Comparison of ENCODE assay signal across 12 cellular contexts in genomic region chr1:8554956-8555534, GRCh38.
A peak's percentile ranks its signal among the peaks of the same experiment; 100 is the strongest.
DNase-seq lines count a peak whose midpoint lies in the region; ATAC-seq, FAIRE-seq and TF ChIP-seq lines count a peak whose summit lies in the region.
"Had no signal": no experiment of that assay in that cellular context is flagged by ENCODE, and none has a peak within 500 bp of the region (broad histone marks: within the 10 kb centered on the region; RNA-seq: fewer than 3 reads in every experiment).

No MANE protein-coding gene starts in this region.

- peaks cover 7% of the 10 kb centered on the region for H3K79me2 ChIP-seq in keratinocyte (ENCODE audit: control insufficient read depth, insufficient read depth, low read length)

- CTCF ChIA-PET in naive thymus-derived CD4-positive, alpha-beta T cell (lab: Charles Lee): interaction anchor here (0.8 to 2.0 kb wide), 3 partner anchors 74 to 294 kb away, joined by 3 to 8 read pairs (median 3); no protein-coding TSS in a partner anchor

- TF ChIP-seq CTCF in keratinocyte (optimal IDR thresholded peaks at IDR 0.05 in 1 of 3, IDR thresholded peaks at IDR 0.05 in 1 of 3, conservative IDR thresholded peaks at IDR 0.05 in 1 of 3; ENCODE audit: extremely low read depth in 1 of 3, insufficient read depth in 2 of 3, low read length in 3 of 3) (no peak), WERI-Rb-1 (IDR thresholded peaks at IDR 0.05; ENCODE audit: low read depth, low read length) (no peak)

- H3K4me3 ChIP-seq in keratinocyte (ENCODE audit: control insufficient read depth in 2 of 3, extremely low read depth in 1 of 3, insufficient read depth in 2 of 3, low read depth in 1 of 3, low read length in 3 of 3) (no peak overlapping the region), WERI-Rb-1 (ENCODE audit: low read depth, low read length) (no peak overlapping the region)
- H3K4me3 ChIP-seq in naive thymus-derived CD4-positive, alpha-beta T cell (ENCODE audit: low read length): no peak overlapping the region

- H3K27ac ChIP-seq in keratinocyte (ENCODE audit: control insufficient read depth, insufficient read depth, low read length): peak overlapping the region; percentile 69
- no peak overlapping the region for H3K27ac ChIP-seq in naive thymus-derived CD4-positive, alpha-beta T cell (ENCODE audit: low read depth, low read length)
- H3K27ac ChIP-seq in WERI-Rb-1: no peak overlapping the region
- H3K27ac ChIP-seq: neutrophil had no signal

- in situ Hi-C loops in ACHN (cut with HindIII; ENCODE audit: low pct_ligation_motif_present, low pct_unique_long_range_greater_than_20kb, low sequenced_read_pairs): no loop called here

- no peak overlapping the region for H3K4me3 Mint-ChIP-seq in activated naive CD8-positive, alpha-beta T cell treated with anti-CD3 and anti-CD28 coated beads for 36 hours
- no peak overlapping the region for H3K4me3 Mint-ChIP-seq in naive thymus-derived CD4-positive, alpha-beta T cell

- H3K9me3 ChIP-seq in keratinocyte (ENCODE audit: control insufficient read depth, low read depth, low read length): no peaks in the 10 kb centered on the region
- H3K9me3 ChIP-seq in naive thymus-derived CD4-positive, alpha-beta T cell (ENCODE audit: control insufficient read depth in 2 of 3, low read length in 3 of 3): no peaks in the 10 kb centered on the region
- no peaks in the 10 kb centered on the region for H3K9me3 ChIP-seq in WERI-Rb-1 (ENCODE audit: severe bottlenecking)
- H3K9me3 ChIP-seq: neutrophil had no signal

- H3K4me1 Mint-ChIP-seq in activated naive CD8-positive, alpha-beta T cell treated with anti-CD3 and anti-CD28 coated beads for 36 hours: peaks cover 39% of the 10 kb centered on the region
- H3K4me1 Mint-ChIP-seq in naive thymus-derived CD4-positive, alpha-beta T cell: peaks cover 13 to 38% (median 32%) of the 10 kb centered on the region in 7 donors

- no peaks in the 10 kb centered on the region for H3K9me1 ChIP-seq in keratinocyte (ENCODE audit: control insufficient read depth, extremely low read depth, insufficient read depth, low read length)

- no peaks in the 10 kb centered on the region for H4K20me1 ChIP-seq in keratinocyte (ENCODE audit: control insufficient read depth, extremely low read depth, insufficient read depth, low read length)

- peak overlapping the region; percentile 34 for H3K27ac Mint-ChIP-seq in activated naive CD8-positive, alpha-beta T cell treated with anti-CD3 and anti-CD28 coated beads for 36 hours
- peak overlapping the region in 1 of 9 donors; percentile 30 for H3K27ac Mint-ChIP-seq in naive thymus-derived CD4-positive, alpha-beta T cell

- no peak for ATAC-seq in naive thymus-derived CD4-positive, alpha-beta T cell
- ATAC-seq: HCT116 had no signal

- POLR2A ChIA-PET in naive thymus-derived CD4-positive, alpha-beta T cell (lab: Charles Lee): no interaction called here

- dilution Hi-C loops in keratinocyte (cut with MboI; ENCODE audit: extremely low pct_ligation_motif_present, low sequenced_read_pairs): no loop called here

- no peak overlapping the region for H2AFZ ChIP-seq in keratinocyte (ENCODE audit: control insufficient read depth, low read length)

- DNase-seq in ACHN (peak; percentile 39), HPDE6-E6E7 (ENCODE audit: extremely low spot score) (peak; percentile 40), keratinocyte (ENCODE audit: low read depth, low spot score) (no peak), GM19240 (ENCODE audit: insufficient read length, low spot score) (no peak), NCI-H526 (lab: John Stamatoyannopoulos, UW) (no peak), WERI-Rb-1 (no peak)
- no peak for DNase-seq in activated naive CD8-positive, alpha-beta T cell treated with anti-CD3 and anti-CD28 coated beads for 36 hours
- DNase-seq in naive thymus-derived CD4-positive, alpha-beta T cell: no peak
- DNase-seq: COR-L47, NCI-H524 treated with DMSO at 0.1 percent for 48 hours had no signal

- H3K9me3 Mint-ChIP-seq in activated naive CD8-positive, alpha-beta T cell treated with anti-CD3 and anti-CD28 coated beads for 36 hours: no peaks in the 10 kb centered on the region
- H3K9me3 Mint-ChIP-seq in naive thymus-derived CD4-positive, alpha-beta T cell: no peaks in the 10 kb centered on the region

- no peak overlapping the region for H3K9ac ChIP-seq in keratinocyte (ENCODE audit: control insufficient read depth, extremely low read depth, insufficient read depth, low read length)

- no peaks in the 10 kb centered on the region for H3K27me3 Mint-ChIP-seq in activated naive CD8-positive, alpha-beta T cell treated with anti-CD3 and anti-CD28 coated beads for 36 hours
- no peaks in the 10 kb centered on the region for H3K27me3 Mint-ChIP-seq in naive thymus-derived CD4-positive, alpha-beta T cell

- no peaks in the 10 kb centered on the region for H3K27me3 ChIP-seq in keratinocyte (ENCODE audit: control insufficient read depth, extremely low read depth, insufficient read depth, low read length)
- no peaks in the 10 kb centered on the region for H3K27me3 ChIP-seq in naive thymus-derived CD4-positive, alpha-beta T cell (ENCODE audit: control insufficient read depth in 2 of 2, insufficient read depth in 2 of 2, low read length in 2 of 2)
- no peaks in the 10 kb centered on the region for H3K27me3 ChIP-seq in WERI-Rb-1 (ENCODE audit: insufficient read depth, low read depth, severe bottlenecking)
- H3K27me3 ChIP-seq: neutrophil had no signal

- H3K36me3 ChIP-seq in keratinocyte (ENCODE audit: control insufficient read depth in 2 of 2, extremely low read depth in 1 of 2, insufficient read depth in 2 of 2, low read length in 2 of 2): peaks cover 0 to 1% of the 10 kb centered on the region in 2 experiments
- no peaks in the 10 kb centered on the region for H3K36me3 ChIP-seq in naive thymus-derived CD4-positive, alpha-beta T cell (ENCODE audit: control insufficient read depth in 2 of 3, insufficient read depth in 3 of 3, low read length in 3 of 3)
- peaks cover 62% of the 10 kb centered on the region for H3K36me3 ChIP-seq in WERI-Rb-1
- H3K36me3 ChIP-seq: neutrophil had no signal

- peaks cover 10% of the 10 kb centered on the region for H3K4me1 ChIP-seq in keratinocyte (ENCODE audit: control insufficient read depth, extremely low read depth, insufficient read depth, low read length)
- peaks cover 0 to 7% of the 10 kb centered on the region in 2 donors for H3K4me1 ChIP-seq in naive thymus-derived CD4-positive, alpha-beta T cell (ENCODE audit: control insufficient read depth in 2 of 2, insufficient read depth in 2 of 2, low read length in 2 of 2)

- H3K4me2 ChIP-seq in keratinocyte (ENCODE audit: control insufficient read depth, extremely low read depth, insufficient read depth, low read depth, low read length): no peak overlapping the region

- H3K36me3 Mint-ChIP-seq in activated naive CD8-positive, alpha-beta T cell treated with anti-CD3 and anti-CD28 coated beads for 36 hours: peaks cover 15% of the 10 kb centered on the region
- H3K36me3 Mint-ChIP-seq in naive thymus-derived CD4-positive, alpha-beta T cell: peaks cover 0 to 20% (median 9%) of the 10 kb centered on the region in 5 donors

- intact Hi-C loops in naive thymus-derived CD4-positive, alpha-beta T cell (cut with micrococcal nuclease): no loop called here

- peak; percentile 73 for FAIRE-seq in keratinocyte (lab: Jason Lieb, UNC)

Comparison
In these comparisons a context has a peak if more than half of its experiments do, and no peak if none do; other contexts are left out.
1. DNase-seq: peak in ACHN (single experiment) and HPDE6-E6E7 (single experiment); none in activated naive CD8-positive, alpha-beta T cell treated with anti-CD3 and anti-CD28 coated beads for 36 hours (single experiment), keratinocyte (single experiment), GM19240 (single experiment), NCI-H526 (0 of 2), naive thymus-derived CD4-positive, alpha-beta T cell (0 of 9) and WERI-Rb-1 (single experiment).